In genomic region chr9:21970800-21971620, GRCh38 we compare ENCODE assay signal across 15 cellular contexts. TPM values are rescaled to one million over a fixed set of nuclear protein-coding genes. Genes with fewer than 3 reads are reported as not detected.
DNase-seq lines count a peak whose midpoint lies in the region; TF ChIP-seq lines count a peak whose summit lies in the region.
"Had no signal": no experiment of that assay in that cellular context is flagged by ENCODE, and none has a peak within 500 bp of the region (broad histone marks: within the 10 kb centered on the region; RNA-seq: fewer than 3 reads in every experiment).

No MANE protein-coding gene starts in this region.

- H3K4me1 ChIP-seq in GM23248 (ENCODE audit: insufficient read depth): no peaks in the 10 kb centered on the region; the same call in 1 of the 2 replicates
- no peaks in the 10 kb centered on the region for H3K4me1 ChIP-seq in endodermal cell (ENCODE audit: control insufficient read depth, insufficient read depth, low read length)
- peaks cover 0 to 28% (median 16%) of the 10 kb centered on the region in 4 donors for H3K4me1 ChIP-seq in tibial artery

- H3K36me3 Mint-ChIP-seq in endodermal cell (ENCODE audit: low read depth): no peaks in the 10 kb centered on the region
- peaks cover 6% of the 10 kb centered on the region for H3K36me3 Mint-ChIP-seq in neural crest cell (ENCODE audit: low read depth)

- no peak overlapping the region for H3K4me3 ChIP-seq in GM23248
- no peak overlapping the region for H3K4me3 ChIP-seq in endodermal cell (ENCODE audit: low read length)
- no peak overlapping the region for H3K4me3 ChIP-seq in tibial artery
- H3K4me3 ChIP-seq: BLaER1 treated with 17β-estradiol and CSF1 and Interleukin-3, amounts not matched to agents 10 nM and 100 nM; gastrocnemius medialis had no signal

- no peak overlapping the region for H3K4me2 ChIP-seq in GM23248 (ENCODE audit: unreplicated experiment)
- H3K4me2 ChIP-seq: BLaER1 treated with 17β-estradiol and CSF1 and Interleukin-3, amounts not matched to agents 10 nM and 100 nM had no signal

- H4K20me1 ChIP-seq in GM23248 (ENCODE audit: insufficient read depth): no peaks in the 10 kb centered on the region

- no peak for TF ChIP-seq CTCF in RWPE1 (conservative IDR thresholded peaks at IDR 0.05; ENCODE audit: low read depth)
- TF ChIP-seq CTCF in endodermal cell (conservative IDR thresholded peaks at IDR 0.05): no peak
- no peak for TF ChIP-seq CTCF in neural crest cell (conservative IDR thresholded peaks at IDR 0.05)
- TF ChIP-seq CTCF in tibial artery (IDR thresholded peaks at IDR 0.05): no peak

- H3K27ac ChIP-seq in GM23248: no peak overlapping the region
- peak overlapping the region; percentile 26 for H3K27ac ChIP-seq in RWPE1
- H3K27ac ChIP-seq in endodermal cell (ENCODE audit: low read depth, low read length): no peak overlapping the region
- H3K27ac ChIP-seq in tibial artery: no peak overlapping the region
- H3K27ac ChIP-seq: BLaER1 treated with 17β-estradiol and CSF1 and Interleukin-3, amounts not matched to agents 10 nM and 100 nM; gastrocnemius medialis had no signal

- H3K79me2 ChIP-seq in GM23248 (ENCODE audit: insufficient read depth): no peaks in the 10 kb centered on the region

- H3K9me3 Mint-ChIP-seq in endodermal cell (peaks cover 3% of the 10 kb centered on the region), neural crest cell (no peaks in the 10 kb centered on the region)

- POLR2A ChIA-PET in RWPE1 (lab: Yijun Ruan, JAX; ENCODE audit: low non-redundant PET): interaction anchor here (0.6 kb wide), 1 partner anchor 216 kb away, joined by 5 read pairs; no protein-coding TSS in a partner anchor

- peak overlapping the region; percentile 28 for H3K4me3 Mint-ChIP-seq in endodermal cell
- H3K4me3 Mint-ChIP-seq in neural crest cell: peak overlapping the region; percentile 47

- H3K9ac ChIP-seq in GM23248 (no peak overlapping the region), endodermal cell (ENCODE audit: extremely low read depth, low read length, poor library complexity, severe bottlenecking) (no peak overlapping the region)
- H3K9ac ChIP-seq: BLaER1 treated with 17β-estradiol and CSF1 and Interleukin-3, amounts not matched to agents 10 nM and 100 nM had no signal

- intact Hi-C loops in tibial artery (cut with DNase I; ENCODE audit: low total_unique reads): loop anchor here (5.0 kb wide), 1 partner anchor 121 kb away; no protein-coding TSS in a partner anchor

- H3K4me1 Mint-ChIP-seq in endodermal cell (peaks cover 20% of the 10 kb centered on the region), neural crest cell (peaks cover 27% of the 10 kb centered on the region)

- peaks cover 8% of the 10 kb centered on the region; the same call in 1 of the 2 replicates for H3F3A ChIP-seq in GM23248 (ENCODE audit: insufficient read depth)

- H3K27me3 ChIP-seq in GM23248 (replicated peaks; ENCODE audit: insufficient read depth): peaks cover 67% of the 10 kb centered on the region
- peaks cover 100% of the 10 kb centered on the region for H3K27me3 ChIP-seq in endodermal cell (ENCODE audit: control insufficient read depth, insufficient read depth, low read length, poor library complexity, severe bottlenecking)
- peaks cover 4 to 100% of the 10 kb centered on the region in 2 donors for H3K27me3 ChIP-seq in tibial artery

- H2AFZ ChIP-seq in GM23248: no peak overlapping the region

- H3K27me3 Mint-ChIP-seq in endodermal cell (ENCODE audit: insufficient read depth) (peaks cover 99% of the 10 kb centered on the region), neural crest cell (ENCODE audit: low read depth) (peaks cover 99% of the 10 kb centered on the region)

- in situ Hi-C loops in GM23248 (cut with MboI): no loop called here

- H3K9me3 ChIP-seq in GM23248 (ENCODE audit: low read depth) (no peaks in the 10 kb centered on the region), endodermal cell (ENCODE audit: control insufficient read depth, low read length) (peaks cover 12% of the 10 kb centered on the region), tibial artery (peaks cover 0 to 4% (median 3%) of the 10 kb centered on the region in 3 donors)
- H3K9me3 ChIP-seq: gastrocnemius medialis had no signal

- 30% methylated on average over 42 to 44 of the region's 45 CpGs for WGBS in GM23248 (ENCODE audit: low coverage in 1 of 2, low lambda C conversion rate in 2 of 2, missing lambda C conversion rate in 2 of 2), 2 experiments
- 2 to 3% methylated on average over 15 to 44 of the region's 45 CpGs for WGBS in endodermal cell (ENCODE audit: insufficient coverage in 1 of 2, insufficient read length in 1 of 2), 2 experiments

- DNase-seq in GM23248 (peak; percentile 6), RWPE1 (ENCODE audit: low spot score) (no peak), endodermal cell (peak; percentile 76), neural crest cell (ENCODE audit: low read depth, low spot score) (no peak), AG08396 (ENCODE audit: low spot score) (no peak), LoVo (ENCODE audit: low spot score) (no peak), tibial artery (no peak)
- DNase-seq: effector memory CD4-positive, alpha-beta T cell; gastrocnemius medialis; KBM-7; NCI-H146; NCI-H510A; stimulated activated CD4-positive, alpha-beta T cell treated with anti-CD3 and anti-CD28 coated beads, Interleukin-2, amount 100 ng/mL, for 48 hours had no signal

- CTCF ChIA-PET in RWPE1 (lab: Yijun Ruan, JAX): no interaction called here

- H3K36me3 ChIP-seq in GM23248 (ENCODE audit: low read depth) (no peaks in the 10 kb centered on the region), endodermal cell (ENCODE audit: control insufficient read depth, insufficient read depth, low read length) (no peaks in the 10 kb centered on the region), tibial artery (no peaks in the 10 kb centered on the region)
- H3K36me3 ChIP-seq: gastrocnemius medialis had no signal

- H3K27ac Mint-ChIP-seq in endodermal cell (no peak overlapping the region), neural crest cell (ENCODE audit: unreplicated experiment) (no peak overlapping the region)
- H3K27ac Mint-ChIP-seq: activated T-helper 2 cell treated with anti-CD3 and anti-CD28 coated beads, Interferon-gamma antibody, Interleukin-2, Interleukin-4, amounts not matched to agents 10 μg/mL and 5 μg/mL and 100 μg/mL, durations not matched to agents 14 hours and 24 hours and 36 hours had no signal

- H3K9me2 ChIP-seq in GM23248 (ENCODE audit: insufficient read depth): no peaks in the 10 kb centered on the region

RNA-seq across cellular contexts. Expression of gene CDKN2A, which starts 23.2 kb away (rescaled TPM):
- 18.1 and 27.3 TPM in 2 replicates for total RNA-seq in GM23248 (2014; rRNA removed; shearing (Covaris generic))
- 42.2 and 43.6 TPM in 2 replicates for polyA plus RNA-seq in GM23248 (2016; fragmentation: Nextera tagmentation; extraction: Ambion mirVana)
- 1 to 10 TPM; 1.9 to 6.7 TPM for total RNA-seq in endodermal cell
- 2.1 TPM for polyA plus RNA-seq in endodermal cell (2013, experiment 1 of 2)
- 3.9 TPM for polyA plus RNA-seq in endodermal cell (2013, experiment 2 of 2)
- total RNA-seq in neural crest cell: 0.68 TPM in 1 of 2 replicates, not detected in the other

RNA-seq across cellular contexts. Expression of gene CDKN2B-AS1, which starts 23.6 kb away (rescaled TPM):
- total RNA-seq in GM23248 (2014; rRNA removed; shearing (Covaris generic)): 1.3 and 4.1 TPM in 2 replicates
- polyA plus RNA-seq in GM23248 (2016; fragmentation: Nextera tagmentation; extraction: Ambion mirVana): 0.58 and 0.61 TPM in 2 replicates
- total RNA-seq in endodermal cell: not detected
- 0.61 TPM for polyA plus RNA-seq in endodermal cell (2013, experiment 1 of 2)
- 0.37 TPM for polyA plus RNA-seq in endodermal cell (2013, experiment 2 of 2)
- 0.21 TPM in 1 of 2 replicates, not detected in the other for total RNA-seq in neural crest cell

RNA-seq across cellular contexts. Expression of gene CDKN2B, which starts 38.1 kb away (rescaled TPM):
- total RNA-seq in GM23248 (2014; rRNA removed; shearing (Covaris generic)): 5.3 and 10.6 TPM in 2 replicates
- 6.7 and 8.9 TPM in 2 replicates for polyA plus RNA-seq in GM23248 (2016; fragmentation: Nextera tagmentation; extraction: Ambion mirVana)
- total RNA-seq in endodermal cell (10 to 100 TPM in 1 of 2 donors, 1 to 10 TPM in 1; 4.5 to 11.4 TPM), neural crest cell (not detected in 2 replicates)
- 2.3 TPM for polyA plus RNA-seq in endodermal cell (2013, experiment 1 of 2)
- 4.1 TPM for polyA plus RNA-seq in endodermal cell (2013, experiment 2 of 2)

Comparison
In these comparisons a context has a peak if more than half of its experiments do, and no peak if none do; other contexts are left out.
1. DNase-seq: peak in GM23248 (single experiment) and endodermal cell (single experiment); none in RWPE1 (single experiment), neural crest cell (single experiment), AG08396 (single experiment), LoVo (single experiment) and tibial artery (0 of 2).